25 cellular contexts compared by ENCODE assay signal in genomic region chr22:46852771-46853170, GRCh38.
"Had no signal": no experiment of that assay in that cellular context is flagged by ENCODE, and none has a peak within 500 bp of the region (broad histone marks: within the 10 kb centered on the region; RNA-seq: fewer than 3 reads in every experiment).

No MANE protein-coding gene starts in this region.

- ATAC-seq: activated CD4-positive, alpha-beta T cell treated with anti-CD3 and anti-CD28 coated beads for 36 hours; Panc1; Right ventricle myocardium inferior; T-cell had no signal

- H3K27me3 Mint-ChIP-seq: activated CD4-positive, alpha-beta memory T cell treated with anti-CD3 and anti-CD28 coated beads, Interleukin-2, amount 10 ng/mL, durations not matched to agents 7 days and 5 days; activated CD4-positive, alpha-beta T cell treated with anti-CD3 and anti-CD28 coated beads for 36 hours; activated naive CD4-positive, alpha-beta T cell treated with anti-CD3 and anti-CD28 coated beads, Interleukin-2, amount 50 U/mL, for 24 hours; brain; T-cell had no signal

- H3K4me3 Mint-ChIP-seq: activated CD4-positive, alpha-beta memory T cell treated with anti-CD3 and anti-CD28 coated beads, Interleukin-2, amount 10 ng/mL, durations not matched to agents 7 days and 5 days; activated CD4-positive, alpha-beta T cell treated with anti-CD3 and anti-CD28 coated beads for 36 hours; activated naive CD4-positive, alpha-beta T cell treated with anti-CD3 and anti-CD28 coated beads, Interleukin-2, amount 50 U/mL, for 24 hours; brain; T-cell had no signal

- DNase-seq: activated CD4-positive, alpha-beta memory T cell treated with anti-CD3 and anti-CD28 coated beads, Interleukin-2, amount 10 ng/mL, durations not matched to agents 7 days and 5 days; activated CD4-positive, alpha-beta T cell treated with anti-CD3 and anti-CD28 coated beads for 36 hours; activated CD4-positive, alpha-beta T cell treated with anti-CD3 and anti-CD28 coated beads, Interleukin-2, amount 50 U/mL, for 1 hour; activated CD8-positive, alpha-beta memory T cell treated with anti-CD3 and anti-CD28 coated beads, Interleukin-2, amount 50 U/mL, for 48 hours; activated effector memory CD4-positive, alpha-beta T cell treated with Interleukin-2 at 50 U/mL for 16 hours; activated naive CD4-positive, alpha-beta T cell; activated T-cell treated with anti-CD3 and anti-CD28 coated beads, Interleukin-2, amount 50 U/mL, for 1 hour; amygdala; cerebellar nuclear complex; Karpas-422; MM.1S; NCI-H1105; NCI-H1436; NCI-H187; NCI-H2081; NCI-H510A treated with DMSO at 0.1 percent for 48 hours; NCI-H69; NK-92 treated with Interleukin-12 subunit alpha and Interleukin-12 subunit beta, amount 100 ng/mL, for 24 hours; OCI-M1; RPMI8226; T-cell had no signal

- H3K9me3 Mint-ChIP-seq: activated CD4-positive, alpha-beta memory T cell treated with anti-CD3 and anti-CD28 coated beads, Interleukin-2, amount 10 ng/mL, durations not matched to agents 7 days and 5 days; activated naive CD4-positive, alpha-beta T cell treated with anti-CD3 and anti-CD28 coated beads, Interleukin-2, amount 50 U/mL, for 24 hours; T-cell had no signal

- H3K27ac Mint-ChIP-seq: activated CD4-positive, alpha-beta memory T cell treated with anti-CD3 and anti-CD28 coated beads, Interleukin-2, amount 10 ng/mL, durations not matched to agents 7 days and 5 days; activated CD4-positive, alpha-beta T cell treated with anti-CD3 and anti-CD28 coated beads for 36 hours; activated naive CD4-positive, alpha-beta T cell treated with anti-CD3 and anti-CD28 coated beads, Interleukin-2, amount 50 U/mL, for 24 hours; brain; T-cell had no signal
